In genomic region chr1:245475116-245475515, GRCh38 we compare ENCODE assay signal across 21 cellular contexts.
DNase-seq lines count a peak whose midpoint lies in the region; ATAC-seq, FAIRE-seq and TF ChIP-seq lines count a peak whose summit lies in the region.
"Had no signal": no experiment of that assay in that cellular context is flagged by ENCODE, and none has a peak within 500 bp of the region (broad histone marks: within the 10 kb centered on the region; RNA-seq: fewer than 3 reads in every experiment).

No MANE protein-coding gene starts in this region.

- H3K9ac ChIP-seq in astrocyte (ENCODE audit: low read length) = no peak overlapping the region

- intact Hi-C loops in right lobe of liver (cut with DNase I) = no loop called here

- H3K4me2 ChIP-seq in astrocyte (ENCODE audit: low read length) = no peak overlapping the region

- no peaks in the 10 kb centered on the region for H3K9me3 Mint-ChIP-seq in astrocyte (ENCODE audit: unreplicated experiment)
- H3K9me3 Mint-ChIP-seq in naive thymus-derived CD8-positive, alpha-beta T cell = peaks cover 0 to 3% (median 0%) of the 10 kb centered on the region in 9 donors
- H3K9me3 Mint-ChIP-seq: WTC11 had no signal

- ATAC-seq in right lobe of liver = no peak
- no peak for ATAC-seq in naive thymus-derived CD8-positive, alpha-beta T cell
- ATAC-seq: activated CD8-positive, alpha-beta T cell treated with anti-CD3 and anti-CD28 coated beads, Interleukin-2, amount 10 ng/mL, durations not matched to agents 7 days and 5 days; gastrocnemius medialis; left lobe of liver; Right ventricle myocardium inferior; sciatic nerve; WTC11 had no signal

- no peak for TF ChIP-seq CTCF in astrocyte (IDR thresholded peaks at IDR 0.05; ENCODE audit: insufficient read depth, low read depth, low read length)
- TF ChIP-seq CTCF in fibroblast of the aortic adventitia (IDR thresholded peaks at IDR 0.05; ENCODE audit: insufficient read depth, low read length) = no peak
- TF ChIP-seq CTCF in right lobe of liver (IDR thresholded peaks at IDR 0.05) = no peak

- peaks cover 4% of the 10 kb centered on the region for H3K27me3 Mint-ChIP-seq in astrocyte (ENCODE audit: low read depth, unreplicated experiment)
- H3K27me3 Mint-ChIP-seq in naive thymus-derived CD8-positive, alpha-beta T cell = peaks cover 0 to 5% (median 1%) of the 10 kb centered on the region in 5 donors

- no peaks in the 10 kb centered on the region for H3K79me2 ChIP-seq in astrocyte (ENCODE audit: insufficient read depth, low read length)

- no peak overlapping the region for H3K4me3 Mint-ChIP-seq in astrocyte (ENCODE audit: unreplicated experiment)
- no peak overlapping the region for H3K4me3 Mint-ChIP-seq in naive thymus-derived CD8-positive, alpha-beta T cell
- H3K4me3 Mint-ChIP-seq: activated CD8-positive, alpha-beta T cell treated with anti-CD3 and anti-CD28 coated beads, Interleukin-2, amount 10 ng/mL, durations not matched to agents 7 days and 5 days; WTC11 had no signal

- WGBS in right lobe of liver (ENCODE audit: insufficient coverage, low coverage, low lambda C conversion rate, missing lambda C conversion rate) = 80% methylated on average over 7 of the region's 7 CpGs

- H2AFZ ChIP-seq in astrocyte (ENCODE audit: low read depth, low read length) = no peak overlapping the region

- H3K27ac ChIP-seq in astrocyte (ENCODE audit: low read depth, low read length) (no peak overlapping the region), right lobe of liver (no peak overlapping the region)
- H3K27ac ChIP-seq: gastrocnemius medialis, neutrophil had no signal

- H3K27me3 ChIP-seq in astrocyte (ENCODE audit: insufficient read depth, low read length) (no peaks in the 10 kb centered on the region), right lobe of liver (no peaks in the 10 kb centered on the region)
- H3K27me3 ChIP-seq: gastrocnemius medialis, neutrophil had no signal

- H3K4me1 ChIP-seq in astrocyte (ENCODE audit: insufficient read depth, low read length) (no peaks in the 10 kb centered on the region), right lobe of liver (no peaks in the 10 kb centered on the region)
- H3K4me1 ChIP-seq: gastrocnemius medialis had no signal

- H3K36me3 Mint-ChIP-seq in astrocyte (ENCODE audit: low read depth, unreplicated experiment) = peaks cover 3% of the 10 kb centered on the region
- H3K36me3 Mint-ChIP-seq in naive thymus-derived CD8-positive, alpha-beta T cell = no peaks in the 10 kb centered on the region
- H3K36me3 Mint-ChIP-seq: WTC11 had no signal

- H4K20me1 ChIP-seq in astrocyte (ENCODE audit: insufficient read depth, low read length) = no peaks in the 10 kb centered on the region

- H3K27ac Mint-ChIP-seq in astrocyte (ENCODE audit: unreplicated experiment) = peak overlapping the region; percentile 3
- H3K27ac Mint-ChIP-seq in naive thymus-derived CD8-positive, alpha-beta T cell = no peak overlapping the region
- H3K27ac Mint-ChIP-seq: activated CD8-positive, alpha-beta T cell treated with anti-CD3 and anti-CD28 coated beads, Interleukin-2, amount 10 ng/mL, durations not matched to agents 7 days and 5 days; WTC11 had no signal

- DNase-seq in AG08395 (ENCODE audit: low spot score) = peak; percentile 70
- peak; percentile 24 for DNase-seq in HK-2 (ENCODE audit: unreplicated experiment)
- DNase-seq in astrocyte (ENCODE audit: low read depth) = peak; percentile 72
- peak; percentile 48 for DNase-seq in fibroblast of the aortic adventitia (ENCODE audit: low read depth)
- no peak for DNase-seq in right lobe of liver
- DNase-seq in naive thymus-derived CD8-positive, alpha-beta T cell = no peak
- no peak for DNase-seq in T-helper 1 cell
- no peak for DNase-seq in NCI-H526 treated with DMSO at 0.1 percent for 48 hours (lab: John Stamatoyannopoulos, UW)
- DNase-seq: activated CD8-positive, alpha-beta T cell treated with anti-CD3 and anti-CD28 coated beads, Interleukin-2, amount 10 ng/mL, durations not matched to agents 7 days and 5 days; cerebellar nuclear complex; gastrocnemius medialis; GDM1; KG1; NCI-H1417; NCI-H2227 treated with DMSO at 0.1 percent for 48 hours had no signal

- H3K4me3 ChIP-seq in astrocyte (ENCODE audit: insufficient read depth, low read depth, low read length) (no peak overlapping the region), fibroblast of the aortic adventitia (ENCODE audit: low read depth, low read length) (no peak overlapping the region), right lobe of liver (no peak overlapping the region)
- H3K4me3 ChIP-seq: gastrocnemius medialis had no signal

- H3K9me3 ChIP-seq in astrocyte (ENCODE audit: insufficient read depth, low read depth, low read length) (no peaks in the 10 kb centered on the region), right lobe of liver (no peaks in the 10 kb centered on the region)
- H3K9me3 ChIP-seq: gastrocnemius medialis, neutrophil had no signal

- TF ChIP-seq POLR2A in right lobe of liver (IDR thresholded peaks at IDR 0.05) = no peak

- H3K4me1 Mint-ChIP-seq in astrocyte (ENCODE audit: low read depth, unreplicated experiment) = peaks cover 10% of the 10 kb centered on the region
- H3K4me1 Mint-ChIP-seq in naive thymus-derived CD8-positive, alpha-beta T cell = peaks cover 0 to 3% (median 0%) of the 10 kb centered on the region in 4 donors
- H3K4me1 Mint-ChIP-seq: WTC11 had no signal

- H3K36me3 ChIP-seq in astrocyte (ENCODE audit: insufficient read depth, low read length) (no peaks in the 10 kb centered on the region), right lobe of liver (no peaks in the 10 kb centered on the region)
- H3K36me3 ChIP-seq: gastrocnemius medialis, neutrophil had no signal

- peak; percentile 23 for FAIRE-seq in astrocyte (lab: Jason Lieb, UNC)
- FAIRE-seq: urothelium cell line had no signal

- POLR2A ChIA-PET in naive thymus-derived CD8-positive, alpha-beta T cell (lab: Charles Lee) = no interaction called here

Comparison
In these comparisons a context has a peak if more than half of its experiments do, and no peak if none do; other contexts are left out.
1. DNase-seq: peak in AG08395 (single experiment), HK-2 (single experiment), astrocyte (single experiment) and fibroblast of the aortic adventitia (single experiment); none in right lobe of liver (0 of 3), naive thymus-derived CD8-positive, alpha-beta T cell (0 of 10), T-helper 1 cell (0 of 5) and NCI-H526 treated with DMSO at 0.1 percent for 48 hours (single experiment).